In genomic region chr2:62270728-62271127, GRCh38 we compare ENCODE assay signal across 10 cellular contexts.
DNase-seq lines count a peak whose midpoint lies in the region; ATAC-seq and TF ChIP-seq lines count a peak whose summit lies in the region.
"Had no signal": no experiment of that assay in that cellular context is flagged by ENCODE, and none has a peak within 500 bp of the region (broad histone marks: within the 10 kb centered on the region; RNA-seq: fewer than 3 reads in every experiment).

No MANE protein-coding gene starts in this region.

- H3K9ac ChIP-seq in SK-N-MC (ENCODE audit: insufficient read length), result no peak overlapping the region

- H3K4me1 ChIP-seq in right atrium auricular region, result peaks cover 0 to 6% of the 10 kb centered on the region in 2 donors
- H3K4me1 ChIP-seq in aorta (ENCODE audit: control insufficient read depth in 1 of 2, insufficient read depth in 2 of 2, low read length in 2 of 2), result peaks cover 0 to 2% of the 10 kb centered on the region in 2 donors

- TF ChIP-seq CTCF in right atrium auricular region (IDR thresholded peaks at IDR 0.05), result no peak

- H3K27ac ChIP-seq in right atrium auricular region (no peak overlapping the region), SK-N-MC (no peak overlapping the region), aorta (ENCODE audit: low read depth in 1 of 2, low read length in 2 of 2) (no peak overlapping the region)

- H3K27me3 ChIP-seq in right atrium auricular region, result no peaks in the 10 kb centered on the region
- no peaks in the 10 kb centered on the region for H3K27me3 ChIP-seq in aorta (ENCODE audit: control insufficient read depth in 1 of 2, insufficient read depth in 2 of 2, low read length in 1 of 2)

- 1 to 2% methylated on average over 3 of the region's 3 CpGs for WGBS in aorta, 2 donors

- DNase-seq in Right ventricle myocardium superior (peak; percentile 74), right atrium auricular region (ENCODE audit: low spot score) (no peak), SK-N-MC (ENCODE audit: low read depth, low spot score) (no peak), left cardiac atrium (peak; percentile 83), aorta (peak; percentile 76 to 90), kidney tubule cell (ENCODE audit: low spot score) (no peak)
- DNase-seq: stimulated activated CD4-positive, alpha-beta T cell treated with anti-CD3 and anti-CD28 coated beads, Interleukin-15, amount 100 ng/mL, for 24 hours; T-helper 9 cell had no signal

- H3K36me3 ChIP-seq in right atrium auricular region (no peaks in the 10 kb centered on the region), SK-N-MC (ENCODE audit: insufficient read depth, low read length) (no peaks in the 10 kb centered on the region), aorta (ENCODE audit: control insufficient read depth in 1 of 2, insufficient read depth in 2 of 2, low read length in 1 of 2) (no peaks in the 10 kb centered on the region)

- peak; percentile 56 for ATAC-seq in Right ventricle myocardium superior (ENCODE audit: poor library complexity)
- peak in 1 of 2 donors; percentile 22 for ATAC-seq in left cardiac atrium
- ATAC-seq in aorta (ENCODE audit: low FRiP score), result no peak
- ATAC-seq in HG02852 (IDR thresholded peaks at IDR 0.05; ENCODE audit: unreplicated experiment), result no peak
- no peak for ATAC-seq in HG03342 (IDR thresholded peaks at IDR 0.05; ENCODE audit: unreplicated experiment)

- no peaks in the 10 kb centered on the region for H3K9me3 ChIP-seq in right atrium auricular region
- no peaks in the 10 kb centered on the region for H3K9me3 ChIP-seq in SK-N-MC (ENCODE audit: low read depth, low read length)
- H3K9me3 ChIP-seq in aorta (ENCODE audit: control insufficient read depth, low read length), result no peaks in the 10 kb centered on the region

- H3K4me3 ChIP-seq in right atrium auricular region (no peak overlapping the region), SK-N-MC (peak overlapping the region; percentile 24; the same call in 1 of the 2 replicates), aorta (ENCODE audit: low read length in 2 of 2) (no peak overlapping the region)

- intact Hi-C loops in Right ventricle myocardium superior (cut with DNase I) (no loop called here), left cardiac atrium (cut with DNase I) (no loop called here), aorta (cut with DNase I) (no loop called here)

Comparison
In these comparisons a context has a peak if more than half of its experiments do, and no peak if none do; other contexts are left out.
1. DNase-seq: peak in Right ventricle myocardium superior (single experiment), left cardiac atrium (single experiment) and aorta (2 of 2); none in right atrium auricular region (single experiment), SK-N-MC (single experiment) and kidney tubule cell (single experiment).